24 cellular contexts compared by ENCODE assay signal in genomic region chr9:84828101-84828500, GRCh38.
DNase-seq lines count a peak whose midpoint lies in the region; ATAC-seq, FAIRE-seq and TF ChIP-seq lines count a peak whose summit lies in the region.
"Had no signal": no experiment of that assay in that cellular context is flagged by ENCODE, and none has a peak within 500 bp of the region (broad histone marks: within the 10 kb centered on the region; RNA-seq: fewer than 3 reads in every experiment).

No MANE protein-coding gene starts in this region.

- no peaks in the 10 kb centered on the region for H3K4me1 ChIP-seq in K562 (replicated peaks in 1 of 2; ENCODE audit: control insufficient read depth in 2 of 2, insufficient read depth in 2 of 2, low read length in 2 of 2)
- H3K4me1 ChIP-seq in testis, result no peaks in the 10 kb centered on the region
- H3K4me1 ChIP-seq: BLaER1 had no signal

- TF ChIP-seq CTCF in K562 (IDR thresholded peaks at IDR 0.05 in 2 of 3, conservative IDR thresholded peaks at IDR 0.05 in 1 of 3; ENCODE audit: insufficient read depth in 2 of 3, low read depth in 1 of 3, low read length in 3 of 3), result no peak
- no peak for TF ChIP-seq CTCF in testis (IDR thresholded peaks at IDR 0.05)

- no peak overlapping the region for H2AFZ ChIP-seq in K562 (ENCODE audit: low read depth, low read length)
- H2AFZ ChIP-seq: GM23248 had no signal

- H3K27ac ChIP-seq in K562 (ENCODE audit: extremely low read depth, low read depth, low read length) (no peak overlapping the region), testis (no peak overlapping the region)
- H3K27ac ChIP-seq: BLaER1, GM23248 had no signal

- DNase-seq in NCI-H748 (lab: John Stamatoyannopoulos, UW; ENCODE audit: unreplicated experiment) (peak; percentile 70), NCI-H748 treated with DMSO at 0.1 percent for 48 hours (lab: John Stamatoyannopoulos, UW) (no peak), NCI-H69 (lab: John Stamatoyannopoulos, UW) (peak; percentile 83), K562 (ENCODE audit: extremely low read depth in 1 of 4, low spot score in 3 of 4) (no peak), testis (peak; percentile 21), germinal center (ENCODE audit: low spot score) (no peak), T1000 (lab: John Stamatoyannopoulos, UW) (no peak)
- DNase-seq: CD4-positive, CD25-positive, alpha-beta regulatory T cell; GM23248; H7; KBM-7; MV-4-11; NCI-H187; NCI-H2107; NCI-H446 treated with DMSO at 0.1 percent for 48 hours; NCI-H526; NK-92 treated with Interleukin-12 subunit alpha and Interleukin-12 subunit beta, amount 100 ng/mL, for 24 hours; PC-3 had no signal

- no peaks in the 10 kb centered on the region for H3K27me3 ChIP-seq in K562 (ENCODE audit: control insufficient read depth in 2 of 2, insufficient read depth in 2 of 2, low read length in 2 of 2)
- H3K27me3 ChIP-seq in testis, result no peaks in the 10 kb centered on the region
- H3K27me3 ChIP-seq: BLaER1 had no signal

- CTCF ChIA-PET in K562 (lab: Yijun Ruan, JAX; ENCODE audit: low intra/inter-chr PET ratio), result no interaction called here

- intact Hi-C loops in K562 (cut with micrococcal nuclease) (no loop called here), testis (cut with DNase I; ENCODE audit: low total_unique reads) (no loop called here)

- H3K36me3 ChIP-seq in K562 (ENCODE audit: control insufficient read depth, insufficient read depth, low read length) (no peaks in the 10 kb centered on the region), testis (ENCODE audit: low read depth, missing control alignments) (no peaks in the 10 kb centered on the region)
- H3K36me3 ChIP-seq: BLaER1 had no signal

- ATAC-seq in K562 (no peak), GM21717 (IDR thresholded peaks at IDR 0.05; ENCODE audit: unreplicated experiment) (no peak)
- ATAC-seq: PC-3, SK-N-SH treated with all-trans-retinoic acid at 6 μM for 48 hours had no signal

- H3K9ac ChIP-seq in K562 (ENCODE audit: insufficient read depth in 1 of 2, low read depth in 2 of 2, low read length in 2 of 2), result no peak overlapping the region
- H3K9ac ChIP-seq: BLaER1, GM23248 had no signal

- no peaks in the 10 kb centered on the region for H3K79me2 ChIP-seq in K562 (ENCODE audit: control insufficient read depth, insufficient read depth, low read length)

- TF ChIP-seq EP300 in K562 (IDR thresholded peaks at IDR 0.05; ENCODE audit: low read length), result no peak

- FAIRE-seq in K562 (lab: Jason Lieb, UNC), result no peak
- FAIRE-seq: A204.1, D721Med, G401.6 had no signal

- no peak for TF ChIP-seq POLR2A in K562 (conservative IDR thresholded peaks at IDR 0.05)
- TF ChIP-seq POLR2A in testis (IDR thresholded peaks at IDR 0.05), result no peak

- H3K4me3 ChIP-seq in K562, result no peak overlapping the region
- H3K4me3 ChIP-seq in testis, result no peak overlapping the region
- H3K4me3 ChIP-seq: BLaER1, GM23248 had no signal

- BruUV-seq in K562 (replicated peaks; lab: Mats Ljungman, UMichigan), result no TSS peak

- POLR2A ChIA-PET in K562 (lab: Yijun Ruan, JAX), result no interaction called here

- TF ChIP-seq RAD21 in K562 (CRISPR knock-in tag; conservative IDR thresholded peaks at IDR 0.05 in 1 of 2, IDR thresholded peaks at IDR 0.05 in 1 of 2), result no peak

- WGBS in K562 (ENCODE audit: insufficient coverage, low coverage, missing lambda C conversion rate), result 10% methylated on average over 2 of the region's 2 CpGs
- 88 to 90% methylated on average over 2 of the region's 2 CpGs for WGBS in testis, 2 donors

- H3K9me3 ChIP-seq in K562 (replicated peaks; ENCODE audit: control insufficient read depth, insufficient read depth, low read depth, low read length) (no peaks in the 10 kb centered on the region), testis (no peaks in the 10 kb centered on the region)
- H3K9me3 ChIP-seq: BLaER1 had no signal

- in situ Hi-C loops in K562 (cut with MboI), result no loop called here

- H3K4me2 ChIP-seq in K562 (ENCODE audit: insufficient read depth, low read length), result no peak overlapping the region
- H3K4me2 ChIP-seq: BLaER1 had no signal

- H4K20me1 ChIP-seq in K562 (replicated peaks; ENCODE audit: control insufficient read depth, insufficient read depth, low read length), result no peaks in the 10 kb centered on the region
- H4K20me1 ChIP-seq: BLaER1 had no signal

- no peaks in the 10 kb centered on the region for H3K9me1 ChIP-seq in K562 (ENCODE audit: control insufficient read depth, insufficient read depth, low read length)

TF ChIP-seq in K562, 482 proteins besides CTCF, POLR2A, EP300 and RAD21:
- TF ChIP-seq ZNF609 (CRISPR knock-in tag; IDR thresholded peaks at IDR 0.05; ENCODE audit: borderline replicate concordance), result no peak
- TF ChIP-seq PHF8 (IDR thresholded peaks at IDR 0.05; ENCODE audit: borderline replicate concordance, low read length), result no peak
- TF ChIP-seq RFX1 (IDR thresholded peaks at IDR 0.05), result peak; percentile 63
TF ChIP-seq in K562: peak in this region for 1.

Comparison
In these comparisons a context has a peak if more than half of its experiments do, and no peak if none do; other contexts are left out.
1. DNase-seq: peak in NCI-H748 (single experiment), NCI-H69 (single experiment) and testis (single experiment); none in NCI-H748 treated with DMSO at 0.1 percent for 48 hours (single experiment), K562 (0 of 4), germinal center (single experiment) and T1000 (single experiment).